ENCODE assay signal across 2 cellular contexts in genomic region chr19:29953352-29954247, GRCh38.
A peak's percentile ranks its signal among the peaks of the same experiment; 100 is the strongest.
TF ChIP-seq lines count a peak whose summit lies in the region.

No MANE protein-coding gene starts in this region.

TF ChIP-seq in SK-N-SH, 30 proteins besides CTCF, POLR2A, EP300 and RAD21 (continued from another document):
- TF ChIP-seq ZBTB33 (IDR thresholded peaks at IDR 0.05; ENCODE audit: borderline replicate concordance, low read depth) = no peak
- no peak for TF ChIP-seq ELF1 (IDR thresholded peaks at IDR 0.05)
- TF ChIP-seq TEAD4 (IDR thresholded peaks at IDR 0.05; ENCODE audit: borderline replicate concordance, insufficient read depth) = no peak
- no peak for TF ChIP-seq CHD2 (IDR thresholded peaks at IDR 0.05; ENCODE audit: low read length, partially characterized antibody)
- TF ChIP-seq MAX (IDR thresholded peaks at IDR 0.05; ENCODE audit: low read depth) = no peak
- TF ChIP-seq USF2 (IDR thresholded peaks at IDR 0.05; ENCODE audit: borderline replicate concordance, low read depth, low read length) = no peak
- no peak for TF ChIP-seq REST (IDR thresholded peaks at IDR 0.05; ENCODE audit: low read depth, low read length)
- TF ChIP-seq RCOR1 (IDR thresholded peaks at IDR 0.05; ENCODE audit: low read length) = no peak
- no peak for TF ChIP-seq EZH2phosphoT487 (IDR thresholded peaks at IDR 0.05; ENCODE audit: borderline replicate concordance, low read depth)
- TF ChIP-seq PBX3 (IDR thresholded peaks at IDR 0.05) = no peak
- no peak for TF ChIP-seq RFX5 (IDR thresholded peaks at IDR 0.05; ENCODE audit: low read length)

TF ChIP-seq in HEK293, 187 proteins besides CTCF, POLR2A, EP300 and RAD21 (continued from another document):
- TF ChIP-seq ZNF518A (tag by site-specific recombination; conservative IDR thresholded peaks at IDR 0.05; ENCODE audit: low read depth) = peak; percentile 42; the same call in 1 of the 2 replicates
- peak; percentile 74; the same call in 1 of the 2 replicates for TF ChIP-seq ATF2 (tag by site-specific recombination; IDR thresholded peaks at IDR 0.05; ENCODE audit: low read depth)
- TF ChIP-seq ZNF280D (tag by site-specific recombination; IDR thresholded peaks at IDR 0.05) = no peak
- peak; percentile 41; the same call in 1 of the 2 replicates for TF ChIP-seq ZNF513 (tag by site-specific recombination; IDR thresholded peaks at IDR 0.05)
- peak; percentile 39; the same call in 1 of the 2 replicates for TF ChIP-seq ZNF366 (tag by site-specific recombination; conservative IDR thresholded peaks at IDR 0.05)
- no peak for TF ChIP-seq ZIC2 (tag by site-specific recombination; IDR thresholded peaks at IDR 0.05)
- peak; percentile 86 for TF ChIP-seq PRDM1 (tag by site-specific recombination; IDR thresholded peaks at IDR 0.05)
- TF ChIP-seq ZNF24 (tag by site-specific recombination; IDR thresholded peaks at IDR 0.05) = peak; percentile 58; the same call in 1 of the 2 replicates
- TF ChIP-seq ZXDB (tag by site-specific recombination; IDR thresholded peaks at IDR 0.05) = 0 out of 2 replicates have a peak, but pooled peaks have one; percentile 26
- peak; percentile 37 for TF ChIP-seq PRDM6 (tag by site-specific recombination; IDR thresholded peaks at IDR 0.05)
